ENCODE assay signal across 8 cellular contexts in genomic region chr21:43865471-43866181, GRCh38. TPM values are rescaled to one million over a fixed set of nuclear protein-coding genes. Genes with fewer than 3 reads are reported as not detected.
A peak's percentile ranks its signal among the peaks of the same experiment; 100 is the strongest.
DNase-seq lines count a peak whose midpoint lies in the region; ATAC-seq lines count a peak whose summit lies in the region.

No MANE protein-coding gene starts in this region.

- peaks cover 15% of the 10 kb centered on the region for H3K79me1 ChIP-seq in mesenchymal stem cell (replicated peaks; ENCODE audit: low read length, poor library complexity, severe bottlenecking)

- ATAC-seq in HG03159 (IDR thresholded peaks at IDR 0.05; ENCODE audit: unreplicated experiment) (peak; percentile 37), GM19463 (IDR thresholded peaks at IDR 0.05; ENCODE audit: unreplicated experiment) (no peak)
- peak; percentile 15 for ATAC-seq in activated CD4-positive, alpha-beta T cell treated with anti-CD3 and anti-CD28 coated beads for 36 hours
- ATAC-seq in stimulated activated naive B cell treated with anti-CD40 and anti-IgM and Interleukin-4, amounts not matched to agents 10 μg/mL and 1 μg/mL and 100 μg/mL, for 72 hours (replicated peaks): peak; percentile 35 to 50

- peak overlapping the region; percentile 39 for H4K91ac ChIP-seq in mesenchymal stem cell (ENCODE audit: low read length)

- H2BK5ac ChIP-seq in mesenchymal stem cell (ENCODE audit: low read depth, low read length, poor library complexity, severe bottlenecking): peak overlapping the region; percentile 36

- peak overlapping the region; percentile 82 for H3K9ac ChIP-seq in mesenchymal stem cell (ENCODE audit: low read length)

- peak; percentile 70 for DNase-seq in COLO668 (lab: John Stamatoyannopoulos, UW; ENCODE audit: unreplicated experiment)
- peak; percentile 69 for DNase-seq in activated CD4-positive, alpha-beta T cell treated with anti-CD3 and anti-CD28 coated beads for 36 hours
- peak; percentile 38 for DNase-seq in effector CD4-positive, alpha-beta T cell
- DNase-seq in mesenchymal stem cell: peak; percentile 58
- DNase-seq in stimulated activated naive B cell treated with anti-CD40 and anti-IgM and Interleukin-4, amounts not matched to agents 10 μg/mL and 1 μg/mL and 100 μg/mL, for 72 hours: no peak
- DNase-seq in NCI-H524 treated with DMSO at 0.1 percent for 48 hours (lab: John Stamatoyannopoulos, UW): no peak

- POLR2A ChIA-PET in activated CD4-positive, alpha-beta T cell treated with anti-CD3 and anti-CD28 coated beads for 36 hours (lab: Charles Lee): interaction anchor here (0.6 to 1.6 kb wide), 2 partner anchors 14 to 76 kb away, joined by 4 to 6 read pairs; partner anchors contain the start of gene RRP1

- peak overlapping the region in 1 of 2 experiments; percentile 40 for H2BK12ac ChIP-seq in mesenchymal stem cell (ENCODE audit: low read length in 2 of 2)

- H3K4me1 Mint-ChIP-seq in activated CD4-positive, alpha-beta T cell treated with anti-CD3 and anti-CD28 coated beads for 36 hours: peaks cover 38% of the 10 kb centered on the region
- peaks cover 35 to 39% of the 10 kb centered on the region in 2 donors for H3K4me1 Mint-ChIP-seq in stimulated activated naive B cell treated with anti-CD40 and anti-IgM and Interleukin-4, amounts not matched to agents 10 μg/mL and 1 μg/mL and 100 μg/mL, for 72 hours

- no peaks in the 10 kb centered on the region for H3K9me3 ChIP-seq in mesenchymal stem cell (ENCODE audit: control insufficient read depth, low read length)

- peak overlapping the region; percentile 90 for H2BK15ac ChIP-seq in mesenchymal stem cell (ENCODE audit: low read depth, poor library complexity, severe bottlenecking)

- peak overlapping the region; percentile 75 to 79 for H3K4me3 ChIP-seq in mesenchymal stem cell (ENCODE audit: insufficient read depth in 1 of 2, low read depth in 1 of 2, low read length in 2 of 2)

- H3K36me3 ChIP-seq in mesenchymal stem cell (ENCODE audit: control insufficient read depth in 1 of 2, insufficient read depth in 2 of 2, low read depth in 1 of 2, low read length in 2 of 2): peaks cover 0 to 16% of the 10 kb centered on the region in 2 experiments

- peaks cover 0 to 17% of the 10 kb centered on the region in 2 experiments for H3K27me3 ChIP-seq in mesenchymal stem cell (ENCODE audit: control insufficient read depth in 1 of 2, insufficient read depth in 1 of 2, low read length in 2 of 2)

- no peak overlapping the region for H3K23ac ChIP-seq in mesenchymal stem cell (ENCODE audit: low read length in 2 of 2)

- CTCF ChIA-PET in activated CD4-positive, alpha-beta T cell treated with anti-CD3 and anti-CD28 coated beads for 36 hours (lab: Charles Lee): no interaction called here

- peaks cover 27% of the 10 kb centered on the region for H3K36me3 Mint-ChIP-seq in activated CD4-positive, alpha-beta T cell treated with anti-CD3 and anti-CD28 coated beads for 36 hours (ENCODE audit: low read depth)
- peaks cover 11 to 29% of the 10 kb centered on the region in 2 donors for H3K36me3 Mint-ChIP-seq in stimulated activated naive B cell treated with anti-CD40 and anti-IgM and Interleukin-4, amounts not matched to agents 10 μg/mL and 1 μg/mL and 100 μg/mL, for 72 hours

- peak overlapping the region; percentile 85 for H3K4me2 ChIP-seq in mesenchymal stem cell (ENCODE audit: low read length, poor library complexity, severe bottlenecking)

- no peak overlapping the region for H2AK5ac ChIP-seq in mesenchymal stem cell (ENCODE audit: low read length, severe bottlenecking)

- 2% methylated on average over 38 of the region's 73 CpGs for WGBS in mesenchymal stem cell

- H3K9me3 Mint-ChIP-seq in activated CD4-positive, alpha-beta T cell treated with anti-CD3 and anti-CD28 coated beads for 36 hours (ENCODE audit: low read depth): no peaks in the 10 kb centered on the region
- H3K9me3 Mint-ChIP-seq in stimulated activated naive B cell treated with anti-CD40 and anti-IgM and Interleukin-4, amounts not matched to agents 10 μg/mL and 1 μg/mL and 100 μg/mL, for 72 hours: no peaks in the 10 kb centered on the region

- H3K18ac ChIP-seq in mesenchymal stem cell (ENCODE audit: low read depth in 1 of 2, low read length in 2 of 2): peak overlapping the region; percentile 63 to 86

- H3K27ac ChIP-seq in mesenchymal stem cell (ENCODE audit: low read length, poor library complexity, severe bottlenecking): peak overlapping the region; percentile 43

- peaks cover 15% of the 10 kb centered on the region for H3K4me1 ChIP-seq in mesenchymal stem cell (ENCODE audit: control insufficient read depth, insufficient read depth, low read depth, low read length)

- no peak overlapping the region for H3K14ac ChIP-seq in mesenchymal stem cell (ENCODE audit: low read length in 2 of 2)

- peak overlapping the region; percentile 98 for H2BK120ac ChIP-seq in mesenchymal stem cell (ENCODE audit: low read depth, low read length)

- H3K27ac Mint-ChIP-seq in activated CD4-positive, alpha-beta T cell treated with anti-CD3 and anti-CD28 coated beads for 36 hours: peak overlapping the region; percentile 95
- H3K27ac Mint-ChIP-seq in stimulated activated naive B cell treated with anti-CD40 and anti-IgM and Interleukin-4, amounts not matched to agents 10 μg/mL and 1 μg/mL and 100 μg/mL, for 72 hours: peak overlapping the region; percentile 90

- peak overlapping the region in 1 of 2 experiments; percentile 35 for H3K4ac ChIP-seq in mesenchymal stem cell (ENCODE audit: low read depth in 1 of 2, low read length in 2 of 2)

- intact Hi-C loops in activated CD4-positive, alpha-beta T cell treated with anti-CD3 and anti-CD28 coated beads for 36 hours (cut with DNase I, micrococcal nuclease): loop anchor here (1.0 to 10.0 kb wide), 11 partner anchors 28 to 1009 kb away; partner anchors contain the start of genes HSF2BP (in 1 of the 2), PTTG1IP (in 1 of the 2), RRP1 (in 1 of the 2) and RRP1B (in 1 of the 2)

- peak overlapping the region; percentile 72 for H4K8ac ChIP-seq in mesenchymal stem cell (ENCODE audit: low read length)

- peak overlapping the region; percentile 79 for H3K4me3 Mint-ChIP-seq in activated CD4-positive, alpha-beta T cell treated with anti-CD3 and anti-CD28 coated beads for 36 hours
- peak overlapping the region; percentile 80 to 91 for H3K4me3 Mint-ChIP-seq in stimulated activated naive B cell treated with anti-CD40 and anti-IgM and Interleukin-4, amounts not matched to agents 10 μg/mL and 1 μg/mL and 100 μg/mL, for 72 hours

- no peaks in the 10 kb centered on the region for H3K27me3 Mint-ChIP-seq in activated CD4-positive, alpha-beta T cell treated with anti-CD3 and anti-CD28 coated beads for 36 hours
- H3K27me3 Mint-ChIP-seq in stimulated activated naive B cell treated with anti-CD40 and anti-IgM and Interleukin-4, amounts not matched to agents 10 μg/mL and 1 μg/mL and 100 μg/mL, for 72 hours: no peaks in the 10 kb centered on the region

- H2AFZ ChIP-seq in mesenchymal stem cell (ENCODE audit: low read depth, low read length): peak overlapping the region; percentile 30

RNA-seq across cellular contexts. Expression of gene AGPAT3, which starts 0.6 kb away (rescaled TPM):
- 10 to 100 TPM; 73.5 to 90.7 TPM for total RNA-seq in activated CD4-positive, alpha-beta T cell treated with anti-CD3 and anti-CD28 coated beads for 36 hours
- 38.6 TPM for polyA plus RNA-seq in mesenchymal stem cell (2013, experiment 1 of 2)
- polyA plus RNA-seq in mesenchymal stem cell (2013, experiment 2 of 2): 39.2 TPM

Comparison
In these comparisons a context has a peak if more than half of its experiments do, and no peak if none do; other contexts are left out.
1. DNase-seq: peak in COLO668 (single experiment), activated CD4-positive, alpha-beta T cell treated with anti-CD3 and anti-CD28 coated beads for 36 hours (single experiment), effector CD4-positive, alpha-beta T cell (single experiment) and mesenchymal stem cell (single experiment); none in stimulated activated naive B cell treated with anti-CD40 and anti-IgM and Interleukin-4, amounts not matched to agents 10 μg/mL and 1 μg/mL and 100 μg/mL, for 72 hours (single experiment) and NCI-H524 treated with DMSO at 0.1 percent for 48 hours (single experiment).